8 cellular contexts compared by ENCODE assay signal in the genomic region with DNA sequence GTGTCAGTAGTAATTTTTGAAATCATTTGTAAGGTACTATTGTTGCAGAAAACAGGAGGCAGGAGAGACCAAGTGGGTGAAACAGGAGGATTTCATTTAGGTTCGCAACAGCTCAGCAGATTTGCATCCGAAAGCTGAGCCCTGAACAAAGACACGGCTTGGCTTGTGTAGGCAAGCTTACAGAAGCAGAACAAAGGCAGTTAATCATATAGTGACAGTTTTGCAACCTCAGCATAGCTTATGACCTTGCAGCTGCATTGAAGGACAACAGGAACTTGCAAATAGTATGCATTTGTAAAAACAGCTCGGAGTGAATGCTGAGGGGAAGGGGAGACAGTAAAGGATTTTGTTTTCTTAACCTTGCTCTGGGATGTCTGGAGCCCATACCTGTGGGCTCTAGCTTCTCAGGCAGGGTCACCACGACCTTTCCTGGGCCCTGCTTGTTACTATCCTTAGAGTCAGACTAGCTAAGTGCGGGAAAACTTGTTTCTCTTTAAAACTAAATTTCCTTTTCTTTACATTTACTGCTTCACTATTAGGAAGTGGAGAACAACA. TPM values are rescaled to one million over a fixed set of nuclear protein-coding genes. Genes with fewer than 3 reads are reported as not detected.
DNase-seq lines count a peak whose midpoint lies in the region; TF ChIP-seq lines count a peak whose summit lies in the region.
"Not testable (repeated sequence)": the region's sequence is repeated elsewhere in the genome, so short reads cannot be mapped to it uniquely, and the experiment has no call there.
"Had no signal": no experiment of that assay in that cellular context is flagged by ENCODE, and none has a peak within 500 bp of the region (broad histone marks: within the 10 kb centered on the region; RNA-seq: fewer than 3 reads in every experiment).

No MANE protein-coding gene starts in this region.

- H3K4me3 ChIP-seq in SU-DHL-6 (ENCODE audit: insufficient read depth, low read length, poor library complexity, severe bottlenecking); ectodermal cell (ENCODE audit: insufficient read depth, low read depth, low read length); neuronal stem cell (ENCODE audit: low read length in 2 of 2): not testable (repeated sequence)

- not testable (repeated sequence) for H2BK120ac ChIP-seq in neuronal stem cell (ENCODE audit: low read depth, low read length)

- not testable (repeated sequence) for H4K91ac ChIP-seq in neuronal stem cell (ENCODE audit: low read depth, low read length, poor library complexity)

- not testable (repeated sequence) for H2BK12ac ChIP-seq in neuronal stem cell (ENCODE audit: low read length)

- not testable (repeated sequence) for H3K18ac ChIP-seq in neuronal stem cell (ENCODE audit: low read length)

- not testable (repeated sequence) for H3F3A ChIP-seq in SU-DHL-6 (ENCODE audit: insufficient read depth)

- H3K79me1 ChIP-seq in neuronal stem cell (ENCODE audit: low read depth, low read length) = not testable (repeated sequence)

- not testable (repeated sequence) for H2BK15ac ChIP-seq in neuronal stem cell (ENCODE audit: low read length)

- H3K27ac ChIP-seq in SU-DHL-6 (ENCODE audit: low read depth, low read length) (peak overlapping the region; percentile 68), ectodermal cell (ENCODE audit: insufficient read depth, low read depth, low read length, poor library complexity, severe bottlenecking) (peak overlapping the region; percentile 63), neuronal stem cell (replicated peaks; ENCODE audit: low read length) (peak overlapping the region; percentile 23)

- DNase-seq in HEK293T (ENCODE audit: extremely low spot score) = not testable (repeated sequence)
- DNase-seq in NCI-H1417 treated with DMSO at 0.1 percent for 48 hours (lab: John Stamatoyannopoulos, UW) (peak; percentile 1), NCI-H748 (lab: John Stamatoyannopoulos, UW; ENCODE audit: unreplicated experiment) (peak; percentile 17), iPS-NIHi11 (ENCODE audit: low spot score) (peak; percentile 2), neuronal stem cell (ENCODE audit: low spot score) (peak; percentile 26)

- H2BK5ac ChIP-seq in neuronal stem cell (ENCODE audit: low read length) = not testable (repeated sequence)

- not testable (repeated sequence) for H2AK5ac ChIP-seq in neuronal stem cell (ENCODE audit: low read depth, low read length)

- H4K20me1 ChIP-seq in SU-DHL-6 (ENCODE audit: low read depth, low read length) = not testable (repeated sequence)

- H3K9me3 ChIP-seq in SU-DHL-6 (ENCODE audit: insufficient read depth, low read length); ectodermal cell (ENCODE audit: control insufficient read depth, low read length); neuronal stem cell (replicated peaks in 1 of 2; ENCODE audit: control insufficient read depth in 2 of 2, insufficient read depth in 1 of 2, low read depth in 1 of 2, low read length in 2 of 2): not testable (repeated sequence)

- H3K27me3 ChIP-seq in SU-DHL-6 (ENCODE audit: low read length); ectodermal cell (ENCODE audit: control insufficient read depth, insufficient read depth, low read length, poor library complexity, severe bottlenecking); neuronal stem cell (ENCODE audit: control insufficient read depth in 3 of 3, insufficient read depth in 3 of 3, low read depth in 1 of 3, low read length in 3 of 3): not testable (repeated sequence)

- H3K9me2 ChIP-seq in SU-DHL-6 (replicated peaks; ENCODE audit: insufficient read depth, low read length) = not testable (repeated sequence)

- peak overlapping the region; percentile 34 for H3K4me2 ChIP-seq in SU-DHL-6 (ENCODE audit: low read depth, low read length, poor library complexity, severe bottlenecking)
- H3K4me2 ChIP-seq in neuronal stem cell (ENCODE audit: insufficient read depth, low read length, poor library complexity, severe bottlenecking) = not testable (repeated sequence)

- H2AFZ ChIP-seq in SU-DHL-6 (ENCODE audit: low read depth, low read length, severe bottlenecking) = not testable (repeated sequence)
- H2AFZ ChIP-seq in neuronal stem cell (ENCODE audit: low read length) = peak overlapping the region; percentile 7

- WGBS in ectodermal cell, 2 experiments = 2 to 3% methylated on average over 4 to 5 of the region's 6 CpGs
- WGBS in neuronal stem cell (ENCODE audit: extremely low coverage in 2 of 2, insufficient read length in 2 of 2, insufficient replicate concordance in 1 of 2), 2 donors = no CpG with 5 or more reads among the region's 6 CpGs

- H3K9ac ChIP-seq in SU-DHL-6 (ENCODE audit: low read length) = peak overlapping the region; percentile 22; the same call in 1 of the 2 replicates
- not testable (repeated sequence) for H3K9ac ChIP-seq in neuronal stem cell (ENCODE audit: low read depth, low read length, poor library complexity)

- not testable (repeated sequence) for H3K23ac ChIP-seq in neuronal stem cell (ENCODE audit: low read depth, low read length, poor library complexity)

- not testable (repeated sequence) for TF ChIP-seq CTCF in SU-DHL-6 (IDR thresholded peaks at IDR 0.05; ENCODE audit: insufficient read depth, low read length, poor library complexity, severe bottlenecking)

- H3K4me1 ChIP-seq in ectodermal cell (ENCODE audit: control insufficient read depth, insufficient read depth, low read length); neuronal stem cell (ENCODE audit: control insufficient read depth in 2 of 2, insufficient read depth in 1 of 2, low read depth in 1 of 2, low read length in 2 of 2): not testable (repeated sequence)

- POLR2A ChIA-PET in HEK293T (lab: Yijun Ruan, JAX) = not testable (repeated sequence)

- CTCF ChIA-PET in HEK293T (lab: Yijun Ruan, JAX) = not testable (repeated sequence)

- H3K36me3 ChIP-seq in SU-DHL-6 (ENCODE audit: low read length); ectodermal cell (ENCODE audit: control insufficient read depth, insufficient read depth, low read length); neuronal stem cell (replicated peaks in 1 of 2; ENCODE audit: control insufficient read depth in 2 of 2, insufficient read depth in 2 of 2, low read length in 2 of 2): not testable (repeated sequence)

- H3K14ac ChIP-seq in neuronal stem cell (ENCODE audit: low read length) = not testable (repeated sequence)

- H3K4ac ChIP-seq in neuronal stem cell (ENCODE audit: low read length) = not testable (repeated sequence)

- not testable (repeated sequence) for H4K8ac ChIP-seq in neuronal stem cell (ENCODE audit: low read depth, low read length)

- H3K79me2 ChIP-seq in SU-DHL-6 (ENCODE audit: insufficient read depth, low read length) = not testable (repeated sequence)

TF ChIP-seq in HEK293T, 16 proteins besides CTCF, POLR2A, EP300 and RAD21:
- TF ChIP-seq, protein P1, sequence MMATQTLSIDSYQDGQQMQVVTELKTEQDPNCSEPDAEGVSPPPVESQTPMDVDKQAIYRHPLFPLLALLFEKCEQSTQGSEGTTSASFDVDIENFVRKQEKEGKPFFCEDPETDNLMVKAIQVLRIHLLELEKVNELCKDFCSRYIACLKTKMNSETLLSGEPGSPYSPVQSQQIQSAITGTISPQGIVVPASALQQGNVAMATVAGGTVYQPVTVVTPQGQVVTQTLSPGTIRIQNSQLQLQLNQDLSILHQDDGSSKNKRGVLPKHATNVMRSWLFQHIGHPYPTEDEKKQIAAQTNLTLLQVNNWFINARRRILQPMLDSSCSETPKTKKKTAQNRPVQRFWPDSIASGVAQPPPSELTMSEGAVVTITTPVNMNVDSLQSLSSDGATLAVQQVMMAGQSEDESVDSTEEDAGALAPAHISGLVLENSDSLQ (IDR thresholded peaks at IDR 0.05) = peak; percentile 70; the same call in 1 of the 2 replicates
TF ChIP-seq in HEK293T: peak in this region for 1; not testable (repeated sequence) for 15.

RNA-seq across cellular contexts. Expression of a gene that starts 26.6 kb away (rescaled TPM):
- polyA plus RNA-seq in ectodermal cell (2013, experiment 1 of 4) = not detected
- 0.18 TPM for polyA plus RNA-seq in ectodermal cell (2013, experiment 2 of 4)
- polyA plus RNA-seq in ectodermal cell (2013, experiment 3 of 4) = 0.16 TPM
- 0.24 TPM for polyA plus RNA-seq in ectodermal cell (2013, experiment 4 of 4)
- 0.04 TPM for polyA plus RNA-seq in neuronal stem cell (2013, experiment 1 of 2)
- 0.04 TPM for polyA plus RNA-seq in neuronal stem cell (2013, experiment 2 of 2)
- polyA plus RNA-seq: aorta had no signal
